Comparison of ENCODE assay signal across 9 cellular contexts in the genomic region with DNA sequence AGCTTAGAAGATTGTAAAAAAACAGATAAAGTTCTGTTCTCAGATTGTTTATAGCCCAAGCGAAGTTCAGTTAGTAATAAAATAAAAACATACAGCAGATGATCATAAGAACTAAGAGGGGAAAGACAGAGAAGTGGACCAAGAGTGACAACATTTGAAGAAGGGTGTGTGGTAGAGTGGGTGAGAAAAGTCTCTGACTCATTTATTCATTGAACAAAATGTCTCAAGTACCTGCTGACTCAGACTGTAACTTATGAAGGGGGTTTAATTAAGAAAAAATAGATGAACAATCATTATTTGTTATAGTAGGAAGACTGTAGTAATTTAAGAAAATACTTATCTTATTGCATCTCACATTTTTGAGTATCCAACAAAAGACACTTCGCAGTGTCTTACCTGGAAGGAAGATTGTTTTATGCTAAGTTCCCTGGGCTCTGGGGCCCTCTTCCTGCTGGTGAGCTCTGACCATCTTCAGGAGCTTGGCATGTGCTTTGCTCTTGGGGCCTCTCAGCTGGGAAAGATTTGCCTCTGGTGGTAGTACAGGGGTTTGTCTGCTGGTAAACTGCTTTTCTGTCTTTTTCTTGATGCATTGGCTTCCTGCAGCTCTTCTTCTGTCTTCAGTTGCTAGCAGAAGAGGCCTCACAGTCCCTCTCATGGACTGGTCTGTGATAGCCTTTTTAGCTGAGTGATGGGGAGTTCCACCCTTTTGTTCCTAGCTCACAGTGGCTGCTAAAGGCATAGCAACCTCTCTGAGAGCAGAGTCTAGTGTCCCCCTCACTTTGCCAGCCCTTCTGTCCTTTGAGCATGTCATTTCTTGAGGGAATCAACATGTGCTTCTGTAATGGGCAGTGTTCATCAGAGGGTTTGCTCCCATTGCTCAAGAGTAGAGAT. TPM values are rescaled to one million over a fixed set of nuclear protein-coding genes. Genes with fewer than 3 reads are reported as not detected.
DNase-seq lines count a peak whose midpoint lies in the region; ATAC-seq and TF ChIP-seq lines count a peak whose summit lies in the region.
"Had no signal": no experiment of that assay in that cellular context is flagged by ENCODE, and none has a peak within 500 bp of the region (broad histone marks: within the 10 kb centered on the region; RNA-seq: fewer than 3 reads in every experiment).

No MANE protein-coding gene starts in this region.

- H3K36me3 Mint-ChIP-seq in osteocyte (ENCODE audit: unreplicated experiment), result no peaks in the 10 kb centered on the region

- no peak for TF ChIP-seq POLR2A in tibial nerve (IDR thresholded peaks at IDR 0.05)

- H3K27ac Mint-ChIP-seq in osteocyte (ENCODE audit: unreplicated experiment), result peak overlapping the region; percentile 3

- no peaks in the 10 kb centered on the region for H3K9me3 Mint-ChIP-seq in osteocyte (ENCODE audit: unreplicated experiment)

- no peak for TF ChIP-seq EP300 in tibial nerve (IDR thresholded peaks at IDR 0.05)

- TF ChIP-seq CTCF in astrocyte of the spinal cord (IDR thresholded peaks at IDR 0.05; ENCODE audit: low read depth, low read length) (no peak), osteocyte (IDR thresholded peaks at IDR 0.05) (no peak), dorsolateral prefrontal cortex (IDR thresholded peaks at IDR 0.05 in 54 of 56, conservative IDR thresholded peaks at IDR 0.05 in 2 of 56; ENCODE audit: low read depth in 1 of 56, partially characterized antibody in 56 of 56) (no peak), tibial nerve (IDR thresholded peaks at IDR 0.05) (no peak)

- H3K4me1 ChIP-seq in tibial nerve, result peaks cover 0 to 35% (median 14%) of the 10 kb centered on the region in 4 donors

- in situ Hi-C loops in astrocyte of the spinal cord (cut with HindIII; ENCODE audit: low sequenced_read_pairs), result no loop called here

- H3K4me1 Mint-ChIP-seq in osteocyte (ENCODE audit: unreplicated experiment), result peaks cover 27% of the 10 kb centered on the region

- intact Hi-C loops in dorsolateral prefrontal cortex (cut with DNase I), result no loop called here

- H3K27ac ChIP-seq in dorsolateral prefrontal cortex (peak overlapping the region in 19 of 59 donors; percentile 2 to 70 (median 28)), tibial nerve (peak overlapping the region in 2 of 4 donors; percentile 46 to 87)

- no peaks in the 10 kb centered on the region for H3K27me3 Mint-ChIP-seq in osteocyte (ENCODE audit: unreplicated experiment)

- H3K4me3 ChIP-seq in astrocyte of the spinal cord (ENCODE audit: low read depth, low read length), result no peak overlapping the region
- no peak overlapping the region for H3K4me3 ChIP-seq in dorsolateral prefrontal cortex
- H3K4me3 ChIP-seq in tibial nerve, result no peak overlapping the region

- DNase-seq in astrocyte of the spinal cord (ENCODE audit: low read depth, low spot score) (peak; percentile 47), osteocyte (ENCODE audit: extremely low spot score, unreplicated experiment) (no peak), dorsolateral prefrontal cortex (no peak), GM19238 (ENCODE audit: insufficient read length, low spot score) (no peak), tibial nerve (ENCODE audit: low spot score in 2 of 2) (no peak)
- DNase-seq in activated effector memory CD4-positive, alpha-beta T cell treated with anti-CD3 and anti-CD28 coated beads, Interleukin-2, amount 50 U/mL, for 16 hours, result no peak

- H3K4me3 Mint-ChIP-seq in osteocyte (ENCODE audit: unreplicated experiment), result no peak overlapping the region

- WGBS in tibial nerve, 2 donors, result 67 to 70% methylated on average over 2 of the region's 2 CpGs

- H3K27me3 ChIP-seq in dorsolateral prefrontal cortex (peaks cover 0 to 3% (median 0%) of the 10 kb centered on the region in 45 donors), tibial nerve (no peaks in the 10 kb centered on the region)

- no peaks in the 10 kb centered on the region for H3K36me3 ChIP-seq in tibial nerve

- ATAC-seq in GM19043 (IDR thresholded peaks at IDR 0.05; ENCODE audit: low read depth, unreplicated experiment), result peak; percentile 57
- peak; percentile 69 for ATAC-seq in HG02852 (IDR thresholded peaks at IDR 0.05; ENCODE audit: unreplicated experiment)

- no peaks in the 10 kb centered on the region for H3K9me3 ChIP-seq in tibial nerve

RNA-seq across cellular contexts. Expression of gene GAP43, which starts 44.1 kb away (rescaled TPM):
- total RNA-seq in osteocyte (2.3 and 3.2 TPM in 2 replicates), dorsolateral prefrontal cortex (100 to 1,000 TPM in 119 of 120 experiments, 10 to 100 TPM in 1; 88.9 to 514 (median 300) TPM), tibial nerve (10 to 100 TPM in 1 of 4 donors, 1 to 10 TPM in 3; 2.4 to 15.3 (median 6.0) TPM)
- total RNA-seq: SK-MEL-5 had no signal

Comparison
In these comparisons a context has a peak if more than half of its experiments do, and no peak if none do; other contexts are left out.
1. RNA of gene GAP43, which starts 44.1 kb away (total RNA-seq): 88.9 to 514 TPM in dorsolateral prefrontal cortex; 2.4 to 15.3 TPM in tibial nerve and 2.3 to 3.2 TPM in osteocyte; every median in the first group is over 4 times any median in the second.